29 cellular contexts compared by ENCODE assay signal in genomic region chr5:67263656-67264055, GRCh38.
"Had no signal": no experiment of that assay in that cellular context is flagged by ENCODE, and none has a peak within 500 bp of the region (broad histone marks: within the 10 kb centered on the region; RNA-seq: fewer than 3 reads in every experiment).

No MANE protein-coding gene starts in this region.

- DNase-seq: activated CD4-positive, alpha-beta T cell treated with anti-CD3 and anti-CD28 coated beads for 48 hours; activated CD4-positive, alpha-beta T cell treated with anti-CD3 and anti-CD28 coated beads, Interleukin-2, amount 50 U/mL, for 48 hours; activated CD8-positive, alpha-beta memory T cell treated with anti-CD3 and anti-CD28 coated beads for 24 hours; activated effector memory CD4-positive, alpha-beta T cell treated with Interleukin-2 at 50 U/mL for 16 hours; activated naive CD4-positive, alpha-beta T cell treated with anti-CD3 and anti-CD28 coated beads for 36 hours; activated naive CD8-positive, alpha-beta T cell treated with anti-CD3 and anti-CD28 coated beads for 36 hours; adrenal gland; effector memory CD8-positive, alpha-beta T cell; foreskin keratinocyte; heart right ventricle; natural killer cell; right lobe of liver; stimulated activated CD4-positive, alpha-beta T cell treated with anti-CD3 and anti-CD28 coated beads, Interleukin-12 subunit alpha, Interleukin-12 subunit beta, amount 100 ng/mL, for 4 hours; stimulated activated CD4-positive, alpha-beta T cell treated with anti-CD3 and anti-CD28 coated beads, Interleukin-4, amount 100 ng/mL, for 1 hour; stimulated activated naive CD8-positive, alpha-beta T cell treated with anti-CD3 and anti-CD28 coated beads, Interleukin-15, Interleukin-2, amounts not matched to agents 100 U/mL and 50 U/mL, for 24 hours; SW 1271; T-helper 9 cell; trophoblast cell; WERI-Rb-1 had no signal

- ATAC-seq: activated CD4-positive, CD25-positive, alpha-beta regulatory T cell treated with anti-CD3 and anti-CD28 coated beads, Interleukin-2, amount 50 U/mL, for 24 hours; effector memory CD8-positive, alpha-beta T cell; esophagus mucosa; foreskin keratinocyte; heart right ventricle; natural killer cell; right lobe of liver; stimulated activated naive CD8-positive, alpha-beta T cell treated with anti-CD3 and anti-CD28 coated beads, Interleukin-15, Interleukin-2, amounts not matched to agents 100 U/mL and 50 U/mL, for 24 hours had no signal

- H3K9me3 Mint-ChIP-seq: activated naive CD4-positive, alpha-beta T cell treated with anti-CD3 and anti-CD28 coated beads for 36 hours; activated naive CD8-positive, alpha-beta T cell treated with anti-CD3 and anti-CD28 coated beads for 36 hours; central memory CD8-positive, alpha-beta T cell; effector memory CD8-positive, alpha-beta T cell; memory B cell; natural killer cell; T-helper 1 cell treated with Interleukin-12 subunit alpha and Interleukin-12 subunit beta and Interleukin-4 antibody, amounts not matched to agents 30 μg/mL and 1 μg/mL, for 36 hours had no signal

- H3K4me1 Mint-ChIP-seq: activated naive CD8-positive, alpha-beta T cell treated with anti-CD3 and anti-CD28 coated beads for 36 hours; central memory CD8-positive, alpha-beta T cell had no signal

- H3K36me3 Mint-ChIP-seq: activated naive CD8-positive, alpha-beta T cell treated with anti-CD3 and anti-CD28 coated beads for 36 hours; memory B cell; natural killer cell had no signal

- H3K9me3 ChIP-seq: adrenal gland, heart right ventricle, right lobe of liver, thoracic aorta had no signal

- H3K27me3 ChIP-seq: adrenal gland, foreskin keratinocyte, heart right ventricle, right lobe of liver had no signal

- H3K27ac Mint-ChIP-seq: activated naive CD4-positive, alpha-beta T cell treated with anti-CD3 and anti-CD28 coated beads for 36 hours; activated naive CD8-positive, alpha-beta T cell treated with anti-CD3 and anti-CD28 coated beads for 36 hours; effector memory CD8-positive, alpha-beta T cell; memory B cell; natural killer cell; T-helper 1 cell treated with Interleukin-12 subunit alpha and Interleukin-12 subunit beta and Interleukin-4 antibody, amounts not matched to agents 30 μg/mL and 1 μg/mL, for 36 hours had no signal

- H3K4me3 Mint-ChIP-seq: activated naive CD4-positive, alpha-beta T cell treated with anti-CD3 and anti-CD28 coated beads for 36 hours; activated naive CD8-positive, alpha-beta T cell treated with anti-CD3 and anti-CD28 coated beads for 36 hours; central memory CD8-positive, alpha-beta T cell; effector memory CD8-positive, alpha-beta T cell; memory B cell; natural killer cell; T-helper 1 cell treated with Interleukin-12 subunit alpha and Interleukin-12 subunit beta and Interleukin-4 antibody, amounts not matched to agents 30 μg/mL and 1 μg/mL, for 36 hours had no signal

- H3K27me3 Mint-ChIP-seq: activated naive CD8-positive, alpha-beta T cell treated with anti-CD3 and anti-CD28 coated beads for 36 hours; central memory CD8-positive, alpha-beta T cell had no signal

- H3K27ac ChIP-seq: adrenal gland, coronary artery, foreskin keratinocyte, heart right ventricle, right lobe of liver, skin epidermis, thoracic aorta, WERI-Rb-1 had no signal

- H3K36me3 ChIP-seq: adrenal gland, heart right ventricle, right lobe of liver, thoracic aorta, WERI-Rb-1 had no signal

- FAIRE-seq: endothelial cell of umbilical vein, urothelium cell line had no signal

- H3K4me3 ChIP-seq: adrenal gland, coronary artery, heart right ventricle, right lobe of liver, skin epidermis, thoracic aorta had no signal
